In the genomic region with DNA sequence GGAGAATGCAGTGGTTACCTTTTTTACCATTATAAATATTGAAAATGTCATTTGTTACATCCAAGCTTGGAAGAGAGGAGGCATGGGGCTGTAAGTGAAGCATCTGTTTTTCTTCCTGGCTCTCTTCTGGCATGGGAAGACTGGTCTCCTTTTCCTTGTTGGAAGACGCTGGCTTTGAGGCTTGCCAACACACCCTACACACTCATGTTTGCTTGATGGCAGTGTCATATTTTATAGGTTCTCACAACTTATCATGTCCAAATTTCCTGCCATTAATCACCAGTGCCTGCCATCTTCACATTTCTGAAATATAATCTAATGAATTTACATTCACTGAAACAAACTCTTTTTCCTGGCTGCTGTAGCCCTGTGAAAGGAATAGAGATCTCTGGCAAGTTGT, we compare ENCODE assay signal across 23 cellular contexts.
DNase-seq lines count a peak whose midpoint lies in the region; ATAC-seq and TF ChIP-seq lines count a peak whose summit lies in the region.
"Had no signal": no experiment of that assay in that cellular context is flagged by ENCODE, and none has a peak within 500 bp of the region (broad histone marks: within the 10 kb centered on the region; RNA-seq: fewer than 3 reads in every experiment).

No MANE protein-coding gene starts in this region.

- peaks cover 32% of the 10 kb centered on the region for H3K4me1 ChIP-seq in PC-3 (ENCODE audit: insufficient read depth, low read length)
- no peaks in the 10 kb centered on the region for H3K4me1 ChIP-seq in osteoblast (ENCODE audit: insufficient read depth, low read length)
- H3K4me1 ChIP-seq: BE2C had no signal

- intact Hi-C loops in PC-3 (cut with micrococcal nuclease), result loop anchor here (5.0 kb wide), 1 partner anchor 115 kb away; no protein-coding TSS in a partner anchor

- H2AFZ ChIP-seq in PC-3 (ENCODE audit: low read length) (no peak overlapping the region), osteoblast (ENCODE audit: low read length) (no peak overlapping the region)

- H3K27me3 ChIP-seq in PC-3 (ENCODE audit: low read length) (no peaks in the 10 kb centered on the region), osteoblast (ENCODE audit: insufficient read depth, low read length) (peaks cover 15% of the 10 kb centered on the region)
- H3K27me3 ChIP-seq: BE2C, BLaER1 had no signal

- DNase-seq in NCI-H446 (lab: John Stamatoyannopoulos, UW), result peak; percentile 34 to 69
- peak; percentile 54 for DNase-seq in PC-3
- DNase-seq in middle frontal gyrus (ENCODE audit: extremely low spot score, low spot score), result no peak
- DNase-seq in osteoblast (ENCODE audit: insufficient read length, low spot score, missing footprints), result no peak
- DNase-seq: 8988T; ACHN; BE2C; C1 segment of cervical spinal cord; CD4-positive, alpha-beta memory T cell; CD4-positive, CD25-positive, alpha-beta regulatory T cell; CD8-positive, alpha-beta memory T cell; COR-L47; DMS 273 treated with DMSO at 0.1 percent for 48 hours; DMS153; DMS53; DMS79; DND-41; EL; GDM1 had no signal

- H3K9me2 ChIP-seq in PC-3 (replicated peaks; ENCODE audit: low read length), result no peaks in the 10 kb centered on the region

- no peaks in the 10 kb centered on the region for H3K9me3 ChIP-seq in PC-3 (ENCODE audit: low read length)
- no peaks in the 10 kb centered on the region for H3K9me3 ChIP-seq in osteoblast (ENCODE audit: low read depth, low read length)
- H3K9me3 ChIP-seq: BE2C had no signal

- H3K4me2 ChIP-seq in PC-3 (ENCODE audit: low read length), result no peak overlapping the region
- H3K4me2 ChIP-seq in osteoblast (ENCODE audit: insufficient read depth, low read length), result no peak overlapping the region
- H3K4me2 ChIP-seq: BLaER1 had no signal

- H3K79me2 ChIP-seq in PC-3 (ENCODE audit: low read length) (no peaks in the 10 kb centered on the region), osteoblast (ENCODE audit: insufficient read depth, low read length) (no peaks in the 10 kb centered on the region)

- H3F3A ChIP-seq in PC-3 (ENCODE audit: low read length, unreplicated experiment), result no peaks in the 10 kb centered on the region

- no peak overlapping the region for H3K9ac ChIP-seq in PC-3 (ENCODE audit: low read length)
- H3K9ac ChIP-seq: BLaER1 had no signal

- CTCF ChIA-PET in PC-3 (lab: Charles Lee), result interaction anchor here (0.6 kb wide), 1 partner anchor 1422 kb away, joined by 3 read pairs; no protein-coding TSS in a partner anchor

- H4K20me1 ChIP-seq in PC-3 (ENCODE audit: low read length) (no peaks in the 10 kb centered on the region), osteoblast (ENCODE audit: insufficient read depth, low read length) (no peaks in the 10 kb centered on the region)
- H4K20me1 ChIP-seq: BLaER1 had no signal

- POLR2A ChIA-PET in PC-3 (lab: Charles Lee; ENCODE audit: unreplicated experiment), result no interaction called here

- 0 out of 2 replicates have a peak overlapping the region, but pooled peaks have one; percentile 6 for H3K27ac ChIP-seq in PC-3 (ENCODE audit: low read length)
- H3K27ac ChIP-seq in osteoblast (ENCODE audit: low read depth, low read length), result no peak overlapping the region
- H3K27ac ChIP-seq: BLaER1 had no signal

- H3K4me3 ChIP-seq in PC-3 (ENCODE audit: low read length), result no peak overlapping the region
- no peak overlapping the region for H3K4me3 ChIP-seq in osteoblast (ENCODE audit: insufficient read depth, low read length)
- H3K4me3 ChIP-seq: BLaER1, GM12878 had no signal

- no TSS peak for BruUV-seq in PC-3 (replicated peaks; lab: Mats Ljungman, UMichigan)

- TF ChIP-seq CTCF in PC-3 (conservative IDR thresholded peaks at IDR 0.05; ENCODE audit: low read depth, low read length) (no peak), osteoblast (IDR thresholded peaks at IDR 0.05; ENCODE audit: extremely low read depth, low read depth, low read length) (no peak)

- peak; percentile 87 for ATAC-seq in PC-3
- peak; percentile 93 for ATAC-seq in SK-N-SH treated with all-trans-retinoic acid at 6 μM for 48 hours
- ATAC-seq in GM21447 (IDR thresholded peaks at IDR 0.05; ENCODE audit: unreplicated experiment), result no peak
- ATAC-seq: GM12878 had no signal

- H3K36me3 ChIP-seq in PC-3 (ENCODE audit: low read depth, low read length) (no peaks in the 10 kb centered on the region), osteoblast (ENCODE audit: insufficient read depth, low read length) (no peaks in the 10 kb centered on the region)
- H3K36me3 ChIP-seq: BE2C, BLaER1 had no signal

TF ChIP-seq in SK-N-SH treated with all-trans-retinoic acid at 6 μM for 48 hours, 23 proteins besides CTCF, POLR2A, EP300 and RAD21:
- peak; percentile 38; the same call in 1 of the 2 replicates for TF ChIP-seq ZC3H10 (CRISPR knock-in tag; IDR thresholded peaks at IDR 0.05)
- no peak for TF ChIP-seq ZFP3 (CRISPR knock-in tag; IDR thresholded peaks at IDR 0.05)
- TF ChIP-seq ARNTL (CRISPR knock-in tag; IDR thresholded peaks at IDR 0.05; ENCODE audit: borderline replicate concordance, low read depth), result no peak
- TF ChIP-seq ZNF8 (CRISPR knock-in tag; IDR thresholded peaks at IDR 0.05), result no peak
- TF ChIP-seq, protein P1, sequence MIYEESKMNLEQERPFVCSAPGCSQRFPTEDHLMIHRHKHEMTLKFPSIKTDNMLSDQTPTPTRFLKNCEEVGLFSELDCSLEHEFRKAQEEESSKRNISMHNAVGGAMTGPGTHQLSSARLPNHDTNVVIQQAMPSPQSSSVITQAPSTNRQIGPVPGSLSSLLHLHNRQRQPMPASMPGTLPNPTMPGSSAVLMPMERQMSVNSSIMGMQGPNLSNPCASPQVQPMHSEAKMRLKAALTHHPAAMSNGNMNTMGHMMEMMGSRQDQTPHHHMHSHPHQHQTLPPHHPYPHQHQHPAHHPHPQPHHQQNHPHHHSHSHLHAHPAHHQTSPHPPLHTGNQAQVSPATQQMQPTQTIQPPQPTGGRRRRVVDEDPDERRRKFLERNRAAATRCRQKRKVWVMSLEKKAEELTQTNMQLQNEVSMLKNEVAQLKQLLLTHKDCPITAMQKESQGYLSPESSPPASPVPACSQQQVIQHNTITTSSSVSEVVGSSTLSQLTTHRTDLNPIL (CRISPR knock-in tag; IDR thresholded peaks at IDR 0.05; ENCODE audit: low read depth), result no peak
- no peak for TF ChIP-seq PPARA (CRISPR knock-in tag; IDR thresholded peaks at IDR 0.05; ENCODE audit: borderline replicate concordance)
- peak; percentile 95 for TF ChIP-seq TOX (CRISPR knock-in tag; IDR thresholded peaks at IDR 0.05; ENCODE audit: borderline replicate concordance)
- TF ChIP-seq, protein P2, sequence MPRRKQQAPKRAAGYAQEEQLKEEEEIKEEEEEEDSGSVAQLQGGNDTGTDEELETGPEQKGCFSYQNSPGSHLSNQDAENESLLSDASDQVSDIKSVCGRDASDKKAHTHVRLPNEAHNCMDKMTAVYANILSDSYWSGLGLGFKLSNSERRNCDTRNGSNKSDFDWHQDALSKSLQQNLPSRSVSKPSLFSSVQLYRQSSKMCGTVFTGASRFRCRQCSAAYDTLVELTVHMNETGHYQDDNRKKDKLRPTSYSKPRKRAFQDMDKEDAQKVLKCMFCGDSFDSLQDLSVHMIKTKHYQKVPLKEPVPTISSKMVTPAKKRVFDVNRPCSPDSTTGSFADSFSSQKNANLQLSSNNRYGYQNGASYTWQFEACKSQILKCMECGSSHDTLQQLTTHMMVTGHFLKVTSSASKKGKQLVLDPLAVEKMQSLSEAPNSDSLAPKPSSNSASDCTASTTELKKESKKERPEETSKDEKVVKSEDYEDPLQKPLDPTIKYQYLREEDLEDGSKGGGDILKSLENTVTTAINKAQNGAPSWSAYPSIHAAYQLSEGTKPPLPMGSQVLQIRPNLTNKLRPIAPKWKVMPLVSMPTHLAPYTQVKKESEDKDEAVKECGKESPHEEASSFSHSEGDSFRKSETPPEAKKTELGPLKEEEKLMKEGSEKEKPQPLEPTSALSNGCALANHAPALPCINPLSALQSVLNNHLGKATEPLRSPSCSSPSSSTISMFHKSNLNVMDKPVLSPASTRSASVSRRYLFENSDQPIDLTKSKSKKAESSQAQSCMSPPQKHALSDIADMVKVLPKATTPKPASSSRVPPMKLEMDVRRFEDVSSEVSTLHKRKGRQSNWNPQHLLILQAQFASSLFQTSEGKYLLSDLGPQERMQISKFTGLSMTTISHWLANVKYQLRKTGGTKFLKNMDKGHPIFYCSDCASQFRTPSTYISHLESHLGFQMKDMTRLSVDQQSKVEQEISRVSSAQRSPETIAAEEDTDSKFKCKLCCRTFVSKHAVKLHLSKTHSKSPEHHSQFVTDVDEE (CRISPR knock-in tag; IDR thresholded peaks at IDR 0.05), result no peak
- peak; percentile 26; the same call in 1 of the 2 replicates for TF ChIP-seq PATZ1 (CRISPR knock-in tag; IDR thresholded peaks at IDR 0.05; ENCODE audit: borderline replicate concordance)
- no peak for TF ChIP-seq ZNF565 (CRISPR knock-in tag; conservative IDR thresholded peaks at IDR 0.05; ENCODE audit: low read depth)
- TF ChIP-seq OSR1 (CRISPR knock-in tag; IDR thresholded peaks at IDR 0.05), result peak; percentile 75; the same call in 1 of the 2 replicates
- TF ChIP-seq ISL1 (CRISPR knock-in tag; IDR thresholded peaks at IDR 0.05), result peak; percentile 77
- peak; percentile 89; the same call in 1 of the 2 replicates for TF ChIP-seq RARB (CRISPR knock-in tag; IDR thresholded peaks at IDR 0.05)
- TF ChIP-seq ZFP30 (CRISPR knock-in tag; IDR thresholded peaks at IDR 0.05), result no peak
- TF ChIP-seq ZNF70 (CRISPR knock-in tag; IDR thresholded peaks at IDR 0.05), result no peak
- no peak for TF ChIP-seq SNAI2 (CRISPR knock-in tag; IDR thresholded peaks at IDR 0.05)

Comparison
In these comparisons a context has a peak if more than half of its experiments do, and no peak if none do; other contexts are left out.
1. DNase-seq: peak in NCI-H446 (2 of 2) and PC-3 (single experiment); none in middle frontal gyrus (single experiment) and osteoblast (single experiment).